ENCODE assay signal across 20 cellular contexts in genomic region chr17:6844411-6844810, GRCh38. TPM values are rescaled to one million over a fixed set of nuclear protein-coding genes. Genes with fewer than 3 reads are reported as not detected.
"Had no signal": no experiment of that assay in that cellular context is flagged by ENCODE, and none has a peak within 500 bp of the region (broad histone marks: within the 10 kb centered on the region; RNA-seq: fewer than 3 reads in every experiment).

No MANE protein-coding gene starts in this region.

RNA-seq across cellular contexts. Expression of gene TEKT1, which starts 12.9 kb away (rescaled TPM):
- total RNA-seq: kidney epithelial cell; left ventricle myocardium inferior; lower leg skin; mesenteric fat pad; mucosa of descending colon; myocyte; naive thymus-derived CD4-positive, alpha-beta T cell; natural killer cell treated with Interleukin-12 subunit alpha and Interleukin-12 subunit beta and Interleukin-15 and Interleukin-18, amount 100 ng/mL, for 72 hours; omental fat pad; progenitor cell of endocrine pancreas; pulmonary artery endothelial cell; renal cortical epithelial cell; right atrium auricular region; right lobe of liver; spleen; subcutaneous adipose tissue; suprapubic skin; thoracic aorta; upper lobe of right lung had no signal
- polyA plus RNA-seq: naive thymus-derived CD4-positive, alpha-beta T cell; small intestine; spleen had no signal
